In genomic region chr7:150900675-150901074, GRCh38 we compare ENCODE assay signal across 16 cellular contexts. TPM values are rescaled to one million over a fixed set of nuclear protein-coding genes. Genes with fewer than 3 reads are reported as not detected.
"Had no signal": no experiment of that assay in that cellular context is flagged by ENCODE, and none has a peak within 500 bp of the region (broad histone marks: within the 10 kb centered on the region; RNA-seq: fewer than 3 reads in every experiment).

No MANE protein-coding gene starts in this region.

- H3K36me3 ChIP-seq: cardiac muscle cell, esophagus squamous epithelium, left ventricle myocardium inferior, ovary, thoracic aorta had no signal

- FAIRE-seq: astrocyte had no signal

- H3K27ac Mint-ChIP-seq: activated naive CD4-positive, alpha-beta T cell treated with anti-CD3 and anti-CD28 coated beads for 36 hours; activated T-helper 2 cell treated with anti-CD3 and anti-CD28 coated beads, Interferon-gamma antibody, Interleukin-2, Interleukin-4, amounts not matched to agents 10 μg/mL and 5 μg/mL and 100 μg/mL, durations not matched to agents 14 hours and 24 hours and 36 hours had no signal

- DNase-seq: activated CD4-positive, alpha-beta T cell treated with anti-CD3 and anti-CD28 coated beads, Interleukin-2, amount 50 U/mL, for 1 hour; activated naive CD4-positive, alpha-beta T cell treated with anti-CD3 and anti-CD28 coated beads for 36 hours; activated T-cell treated with anti-CD3 and anti-CD28 coated beads, Interleukin-2, amount 50 U/mL, for 1 hour; esophagus squamous epithelium; left ventricle myocardium inferior; ovary; stimulated activated CD4-positive, alpha-beta T cell treated with anti-CD3 and anti-CD28 coated beads, Interleukin-12 subunit alpha, Interleukin-12 subunit beta, amount 100 ng/mL, for 4 hours; stimulated activated CD4-positive, alpha-beta T cell treated with anti-CD3 and anti-CD28 coated beads, Interleukin-2, amount 100 ng/mL, for 24 hours had no signal

- H3K27me3 ChIP-seq: ovary had no signal

- H3K4me3 Mint-ChIP-seq: activated naive CD4-positive, alpha-beta T cell treated with anti-CD3 and anti-CD28 coated beads for 36 hours had no signal

- H3K9me3 Mint-ChIP-seq: activated naive CD4-positive, alpha-beta T cell treated with anti-CD3 and anti-CD28 coated beads for 36 hours; activated T-helper 2 cell treated with anti-CD3 and anti-CD28 coated beads, Interferon-gamma antibody, Interleukin-2, Interleukin-4, amounts not matched to agents 10 μg/mL and 5 μg/mL and 100 μg/mL, durations not matched to agents 14 hours and 24 hours and 36 hours had no signal

- H3K27ac ChIP-seq: cardiac muscle cell, esophagus squamous epithelium, ovary, thoracic aorta had no signal

- H3K4me3 ChIP-seq: cardiac muscle cell, esophagus squamous epithelium, left ventricle myocardium inferior, ovary, thoracic aorta had no signal

- H3K9me3 ChIP-seq: esophagus squamous epithelium, left ventricle myocardium inferior, ovary, thoracic aorta had no signal

RNA-seq across cellular contexts. Expression of gene AOC1, which starts 48.4 kb away (rescaled TPM):
- total RNA-seq: activated naive CD4-positive, alpha-beta T cell treated with anti-CD3 and anti-CD28 coated beads for 36 hours; astrocyte; fibroblast of villous mesenchyme; glomerular endothelial cell; thoracic aorta had no signal
- polyA plus RNA-seq: cardiac muscle cell, neural cell, ovary, urinary bladder had no signal
